24 cellular contexts compared by ENCODE assay signal in genomic region chr6:49835140-49835539, GRCh38. TPM values are rescaled to one million over a fixed set of nuclear protein-coding genes. Genes with fewer than 3 reads are reported as not detected.
"Had no signal": no experiment of that assay in that cellular context is flagged by ENCODE, and none has a peak within 500 bp of the region (broad histone marks: within the 10 kb centered on the region; RNA-seq: fewer than 3 reads in every experiment).

No MANE protein-coding gene starts in this region.

- H3K9me3 ChIP-seq: Peyer's patch, SJCRH30 had no signal

- H3K27me3 ChIP-seq: Peyer's patch, SJCRH30 had no signal

- DNase-seq: Kasumi-1, MM.1S, NCI-H1092 treated with DMSO at 0.1 percent for 48 hours, NCI-H1436, NCI-H187, NCI-H2029, NCI-H2081 treated with DMSO at 0.1 percent for 48 hours, NCI-H2171, NCI-H226, NCI-H446, NCI-H510A, NCI-H524 treated with DMSO at 0.1 percent for 48 hours, NCI-H69, NCI-H774, PC-9, Peyer's patch, SHP77 treated with DMSO at 0.1 percent for 48 hours, SJCRH30, T-helper 1 cell had no signal

- H3K4me1 ChIP-seq: Peyer's patch, SJCRH30 had no signal

- H3K4me3 ChIP-seq: PC-9, Peyer's patch, SJCRH30 had no signal

- H3K27ac ChIP-seq: KMS-11, PC-9, Peyer's patch, SJCRH30 had no signal

- H3K36me3 ChIP-seq: Peyer's patch, SJCRH30 had no signal

RNA-seq across cellular contexts. Expression of gene CRISP1, which starts 31.2 kb away (rescaled TPM):
- total RNA-seq: HT-29, M059J, PC-9, Peyer's patch, Right ventricle myocardium inferior, RPMI7951, SJCRH30 had no signal

RNA-seq across cellular contexts. Expression of gene PGK2, which starts 48.1 kb away (rescaled TPM):
- total RNA-seq: HT-29, M059J, PC-9, Peyer's patch, Right ventricle myocardium inferior, RPMI7951, SJCRH30 had no signal
